Comparison of ENCODE assay signal across 11 cellular contexts in genomic region chr2:221492606-221493005, GRCh38.
"Had no signal": no experiment of that assay in that cellular context is flagged by ENCODE, and none has a peak within 500 bp of the region (broad histone marks: within the 10 kb centered on the region; RNA-seq: fewer than 3 reads in every experiment).

No MANE protein-coding gene starts in this region.

- H3K4me1 Mint-ChIP-seq: activated naive CD4-positive, alpha-beta T cell treated with anti-CD3 and anti-CD28 coated beads, Interleukin-2, amount 10 ng/mL, durations not matched to agents 7 days and 5 days; central memory CD8-positive, alpha-beta T cell had no signal

- H3K9me3 Mint-ChIP-seq: activated naive CD4-positive, alpha-beta T cell treated with anti-CD3 and anti-CD28 coated beads, Interleukin-2, amount 10 ng/mL, durations not matched to agents 7 days and 5 days; activated T-helper 2 cell treated with anti-CD3 and anti-CD28 coated beads, Interferon-gamma antibody, Interleukin-2, Interleukin-4, amounts not matched to agents 10 μg/mL and 5 μg/mL and 100 μg/mL, durations not matched to agents 14 hours and 24 hours and 36 hours; central memory CD8-positive, alpha-beta T cell; neural crest cell had no signal

- H3K27ac ChIP-seq: adrenal gland, pancreas, skin epidermis, thyroid gland had no signal

- H3K4me3 Mint-ChIP-seq: activated naive CD4-positive, alpha-beta T cell treated with anti-CD3 and anti-CD28 coated beads, Interleukin-2, amount 10 ng/mL, durations not matched to agents 7 days and 5 days; central memory CD8-positive, alpha-beta T cell; neural crest cell had no signal

- ATAC-seq: pancreas had no signal

- H3K27me3 Mint-ChIP-seq: central memory CD8-positive, alpha-beta T cell had no signal

- DNase-seq: activated CD4-positive, alpha-beta T cell treated with anti-CD3 and anti-CD28 coated beads, Interleukin-2, amount 50 U/mL, for 1 hour; activated naive CD4-positive, alpha-beta T cell treated with anti-CD3 and anti-CD28 coated beads, Interleukin-2, amount 10 ng/mL, durations not matched to agents 7 days and 5 days; adrenal gland; dermis blood vessel endothelial cell; kidney glomerular epithelial cell; pancreas; thyroid gland had no signal

- H3K4me3 ChIP-seq: adrenal gland, pancreas, skin epidermis, thyroid gland had no signal

- H3K27ac Mint-ChIP-seq: activated naive CD4-positive, alpha-beta T cell treated with anti-CD3 and anti-CD28 coated beads, Interleukin-2, amount 10 ng/mL, durations not matched to agents 7 days and 5 days; activated T-helper 2 cell treated with anti-CD3 and anti-CD28 coated beads, Interferon-gamma antibody, Interleukin-2, Interleukin-4, amounts not matched to agents 10 μg/mL and 5 μg/mL and 100 μg/mL, durations not matched to agents 14 hours and 24 hours and 36 hours had no signal

- H3K27me3 ChIP-seq: adrenal gland, pancreas, thyroid gland had no signal

- H3K36me3 ChIP-seq: adrenal gland, pancreas, thyroid gland had no signal

- H3K9me3 ChIP-seq: adrenal gland, pancreas, thyroid gland had no signal

- H3K4me1 ChIP-seq: adrenal gland, pancreas had no signal
